Comparison of ENCODE assay signal across 8 cellular contexts in the genomic region with DNA sequence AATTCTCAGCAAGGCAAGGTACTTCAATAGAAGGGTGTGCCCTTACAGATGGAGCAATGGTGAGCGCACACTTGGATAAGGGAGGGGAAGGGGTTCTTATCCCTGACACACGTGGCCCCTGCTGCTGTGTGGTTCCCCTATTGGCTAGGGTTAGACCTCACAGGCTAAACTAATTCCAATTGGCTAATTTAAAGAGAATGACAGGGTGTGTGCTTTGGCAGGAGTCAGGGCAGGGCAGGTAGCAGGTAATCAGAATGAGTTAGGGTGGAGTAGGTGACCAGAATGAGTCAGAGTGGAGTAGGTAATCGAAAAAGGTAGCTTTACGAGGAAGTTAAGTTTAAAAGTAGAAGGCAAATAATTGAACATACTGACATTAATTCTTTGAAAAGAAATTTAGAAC. TPM values are rescaled to one million over a fixed set of nuclear protein-coding genes. Genes with fewer than 3 reads are reported as not detected.
DNase-seq lines count a peak whose midpoint lies in the region; ATAC-seq, FAIRE-seq and TF ChIP-seq lines count a peak whose summit lies in the region.
"Not testable (repeated sequence)": the region's sequence is repeated elsewhere in the genome, so short reads cannot be mapped to it uniquely, and the experiment has no call there.

No MANE protein-coding gene starts in this region.

- H3K27me3 Mint-ChIP-seq in GM23338 (ENCODE audit: insufficient read depth, low read depth, poor library complexity); astrocyte (ENCODE audit: low read depth, unreplicated experiment): not testable (repeated sequence)

- H3K4me3 ChIP-seq in A549; GM23338; OCI-LY7 (ENCODE audit: low read depth, low read length, poor library complexity, severe bottlenecking); astrocyte (ENCODE audit: insufficient read depth, low read depth, low read length); esophagus (ENCODE audit: low read depth in 1 of 2, low read length in 2 of 2); mucosa of descending colon; parathyroid adenoma (ENCODE audit: low read depth, low read length); transverse colon: not testable (repeated sequence)

- intact Hi-C loops in OCI-LY7 (cut with micrococcal nuclease; ENCODE audit: unreplicated experiment) = loop anchor here (10.0 kb wide), 1 partner anchor 560 kb away; no protein-coding TSS in a partner anchor
- intact Hi-C loops in mucosa of descending colon (cut with DNase I, micrococcal nuclease); transverse colon (cut with DNase I; ENCODE audit: low total_unique reads): not testable (repeated sequence)

- 0 out of 2 replicates have a peak overlapping the region, but pooled peaks have one; percentile 52 for H2AFZ ChIP-seq in GM23338
- not testable (repeated sequence) for H2AFZ ChIP-seq in OCI-LY7 (ENCODE audit: low read length); astrocyte (ENCODE audit: low read depth, low read length)
- H2AFZ ChIP-seq in parathyroid adenoma = peak overlapping the region; percentile 6

- H3K4me3 Mint-ChIP-seq in GM23338; astrocyte (ENCODE audit: unreplicated experiment): not testable (repeated sequence)

- in situ Hi-C loops in transverse colon (cut with MboI; ENCODE audit: low pct_ligation_motif_present in 1 of 4, low pct_unique_long_range_greater_than_20kb in 1 of 4, low sequenced_read_pairs in 3 of 4) = not testable (repeated sequence)

- H3K9me3 Mint-ChIP-seq in GM23338 = peaks cover 11% of the 10 kb centered on the region; the same call in 2 of the 3 replicates
- not testable (repeated sequence) for H3K9me3 Mint-ChIP-seq in astrocyte (ENCODE audit: unreplicated experiment)

- H3K36me3 Mint-ChIP-seq in GM23338 (ENCODE audit: low read depth) = peaks cover 12% of the 10 kb centered on the region; the same call in 1 of the 3 replicates
- not testable (repeated sequence) for H3K36me3 Mint-ChIP-seq in astrocyte (ENCODE audit: low read depth, unreplicated experiment)

- not testable (repeated sequence) for FAIRE-seq in A549 (lab: Jason Lieb, UNC); astrocyte (lab: Jason Lieb, UNC)

- not testable (repeated sequence) for H3K4me1 Mint-ChIP-seq in GM23338
- H3K4me1 Mint-ChIP-seq in astrocyte (ENCODE audit: low read depth, unreplicated experiment) = peaks cover 18% of the 10 kb centered on the region

- H3K4me1 ChIP-seq in A549 (peaks cover 49% of the 10 kb centered on the region), OCI-LY7 (ENCODE audit: insufficient read depth, low read length, poor library complexity, severe bottlenecking) (peaks cover 74% of the 10 kb centered on the region), astrocyte (ENCODE audit: insufficient read depth, low read length) (peaks cover 12% of the 10 kb centered on the region), mucosa of descending colon (ENCODE audit: low read depth) (peaks cover 22% of the 10 kb centered on the region), parathyroid adenoma (peaks cover 25% of the 10 kb centered on the region), transverse colon (peaks cover 3 to 47% (median 20%) of the 10 kb centered on the region in 4 donors)
- not testable (repeated sequence) for H3K4me1 ChIP-seq in GM23338 (ENCODE audit: insufficient read depth); esophagus (ENCODE audit: control insufficient read depth in 2 of 2, insufficient read depth in 2 of 2, low read length in 1 of 2)

- TF ChIP-seq RAD21 in A549 (conservative IDR thresholded peaks at IDR 0.05 in 1 of 2, IDR thresholded peaks at IDR 0.05 in 1 of 2) = not testable (repeated sequence)

- not testable (repeated sequence) for ATAC-seq in A549, GM23338
- peak; percentile 15 for ATAC-seq in mucosa of descending colon

- not testable (repeated sequence) for H4K20me1 ChIP-seq in GM23338 (replicated peaks; ENCODE audit: insufficient read depth); OCI-LY7 (ENCODE audit: insufficient read depth, low read length); astrocyte (ENCODE audit: insufficient read depth, low read length)

- H3K27ac ChIP-seq in A549 (peak overlapping the region; percentile 75 to 81; a peak in 5 of 6 replicates), OCI-LY7 (ENCODE audit: low read depth, low read length, poor library complexity, severe bottlenecking) (peak overlapping the region; percentile 32), esophagus (ENCODE audit: low read depth in 2 of 2, low read length in 1 of 2) (peak overlapping the region; percentile 80 to 85), transverse colon (peak overlapping the region; percentile 70 to 84 (median 79))
- H3K27ac ChIP-seq in GM23338 (ENCODE audit: low read depth); astrocyte (ENCODE audit: low read depth, low read length); parathyroid adenoma: not testable (repeated sequence)

- DNase-seq in A549 (ENCODE audit: low read depth in 1 of 2, low spot score in 1 of 2); GM23338 (ENCODE audit: low spot score); OCI-LY7 (ENCODE audit: low spot score); astrocyte (ENCODE audit: low read depth): not testable (repeated sequence)
- DNase-seq in mucosa of descending colon (peak in 2 of 3 donors; percentile 57 to 59), transverse colon (peak; percentile 59)

- H3K27me3 ChIP-seq in GM23338 (ENCODE audit: insufficient read depth); astrocyte (ENCODE audit: insufficient read depth, low read length); esophagus (ENCODE audit: control insufficient read depth in 1 of 2, insufficient read depth in 2 of 2, low read length in 2 of 2); parathyroid adenoma (ENCODE audit: control insufficient read depth, insufficient read depth, low read length); transverse colon: not testable (repeated sequence)

- not testable (repeated sequence) for H3K4me2 ChIP-seq in A549; GM23338; OCI-LY7 (ENCODE audit: low read length); astrocyte (ENCODE audit: low read length); parathyroid adenoma (ENCODE audit: low read length)

- not testable (repeated sequence) for H3K9me2 ChIP-seq in GM23338 (ENCODE audit: insufficient read depth); OCI-LY7 (ENCODE audit: insufficient read depth, low read length)

- not testable (repeated sequence) for TF ChIP-seq POLR2A in A549 (IDR thresholded peaks at IDR 0.05; ENCODE audit: low read length); transverse colon (IDR thresholded peaks at IDR 0.05)

- POLR2A ChIA-PET in A549 (lab: Yijun Ruan, JAX) = not testable (repeated sequence)
- POLR2A ChIA-PET in OCI-LY7 (lab: Charles Lee) = interaction anchor here (0.7 to 6.3 kb wide), 3 partner anchors 12 to 30 kb away, joined by 3 to 47 read pairs (median 4); no protein-coding TSS in a partner anchor

- CTCF ChIA-PET in A549 (lab: Yijun Ruan, JAX); OCI-LY7 (lab: Charles Lee; ENCODE audit: unreplicated experiment): not testable (repeated sequence)

- 49% methylated on average over 4 of the region's 4 CpGs for WGBS in A549 (ENCODE audit: missing lambda C conversion rate)
- 63 to 64% methylated on average over 4 of the region's 4 CpGs for WGBS in esophagus, 2 donors
- WGBS in transverse colon (ENCODE audit: low coverage in 1 of 2), 2 donors = 45 to 48% methylated on average over 4 of the region's 4 CpGs

- H3K36me3 ChIP-seq in GM23338 (ENCODE audit: insufficient read depth); OCI-LY7 (ENCODE audit: insufficient read depth, low read length); astrocyte (ENCODE audit: insufficient read depth, low read length); esophagus (ENCODE audit: control insufficient read depth in 2 of 2, insufficient read depth in 2 of 2, low read length in 1 of 2); mucosa of descending colon (ENCODE audit: low read depth); parathyroid adenoma (ENCODE audit: control insufficient read depth, insufficient read depth, low read length); transverse colon: not testable (repeated sequence)

- H3K27ac Mint-ChIP-seq in GM23338 = not testable (repeated sequence)
- H3K27ac Mint-ChIP-seq in astrocyte (ENCODE audit: unreplicated experiment) = peak overlapping the region; percentile 44

- H3K79me2 ChIP-seq in GM23338 (replicated peaks; ENCODE audit: insufficient read depth); OCI-LY7 (ENCODE audit: insufficient read depth, low read depth, low read length); astrocyte (ENCODE audit: insufficient read depth, low read length); parathyroid adenoma: not testable (repeated sequence)

- TF ChIP-seq CTCF in A549 (IDR thresholded peaks at IDR 0.05); GM23338 (conservative IDR thresholded peaks at IDR 0.05; ENCODE audit: low read depth in 2 of 2); OCI-LY7 (conservative IDR thresholded peaks at IDR 0.05; ENCODE audit: low read length); astrocyte (IDR thresholded peaks at IDR 0.05; ENCODE audit: insufficient read depth, low read depth, low read length); mucosa of descending colon (IDR thresholded peaks at IDR 0.05); parathyroid adenoma (IDR thresholded peaks at IDR 0.05): not testable (repeated sequence)
- TF ChIP-seq CTCF in transverse colon (IDR thresholded peaks at IDR 0.05) = peak in 1 of 5 experiments; percentile 11

- BruUV-seq in OCI-LY7 (replicated peaks; lab: Mats Ljungman, UMichigan) = not testable (repeated sequence)

- not testable (repeated sequence) for TF ChIP-seq EP300 in A549 (IDR thresholded peaks at IDR 0.05); transverse colon (IDR thresholded peaks at IDR 0.05; ENCODE audit: low read depth)

- H3F3A ChIP-seq in GM23338 (replicated peaks; ENCODE audit: low read depth) = not testable (repeated sequence)

- H3K9ac ChIP-seq in astrocyte (ENCODE audit: low read length); parathyroid adenoma: not testable (repeated sequence)

- H3K9me3 ChIP-seq in A549; OCI-LY7 (ENCODE audit: low read length); astrocyte (ENCODE audit: insufficient read depth, low read depth, low read length); esophagus (ENCODE audit: control insufficient read depth in 2 of 2, insufficient read depth in 1 of 2, low read depth in 1 of 2, low read length in 1 of 2); mucosa of descending colon; parathyroid adenoma (ENCODE audit: control insufficient read depth, low read length); transverse colon: not testable (repeated sequence)

RNA-seq across cellular contexts. Expression of gene AMN1, which starts 15.5 kb away (rescaled TPM):
- polyA plus RNA-seq in A549 (2011; rRNA removed) (50.9 and 53.3 TPM in 2 replicates), A549 (2017; fragmentation: RNase III; extraction: RNeasy Plus Mini Kit Qiagen cat#74134 plus additional on column Dnase treatment) (14.8 to 20.0 TPM (median 18.5 TPM) in 3 replicates), GM23338 (2016; fragmentation: Nextera tagmentation; extraction: Ambion mirVana) (14.1 and 17.7 TPM in 2 replicates), esophagus (1 to 10 TPM; 4.4 to 4.7 TPM)
- polyA plus RNA-seq in A549 (2012; cell fraction: cytosol; rRNA removed) = 10.5 and 10.9 TPM in 2 replicates
- 3.2 and 5.9 TPM in 2 replicates for polyA plus RNA-seq in A549 (2012; cell fraction: nucleus; rRNA removed)
- polyA minus RNA-seq in A549 (2011; rRNA and poly(A)+ RNA removed) = 11.2 and 15.8 TPM in 2 replicates
- 12.3 and 12.6 TPM in 2 replicates for total RNA-seq in GM23338 (2014; rRNA removed; shearing (Covaris generic))
- total RNA-seq in OCI-LY7 (2014; rRNA removed; shearing (Covaris generic)) = 14.1 and 20.1 TPM in 2 replicates
- total RNA-seq in OCI-LY7 (2022) (12.6 and 15.2 TPM in 2 replicates), astrocyte (3.6 and 3.9 TPM in 2 replicates), mucosa of descending colon (1 to 10 TPM; 3.1 to 7.3 (median 3.2) TPM), transverse colon (10 to 100 TPM in 1 of 4 donors, 1 to 10 TPM in 2, not detected in 1; 5.7 to 10.5 (median 8.7) TPM)
